25 cellular contexts compared by ENCODE assay signal in the genomic region with DNA sequence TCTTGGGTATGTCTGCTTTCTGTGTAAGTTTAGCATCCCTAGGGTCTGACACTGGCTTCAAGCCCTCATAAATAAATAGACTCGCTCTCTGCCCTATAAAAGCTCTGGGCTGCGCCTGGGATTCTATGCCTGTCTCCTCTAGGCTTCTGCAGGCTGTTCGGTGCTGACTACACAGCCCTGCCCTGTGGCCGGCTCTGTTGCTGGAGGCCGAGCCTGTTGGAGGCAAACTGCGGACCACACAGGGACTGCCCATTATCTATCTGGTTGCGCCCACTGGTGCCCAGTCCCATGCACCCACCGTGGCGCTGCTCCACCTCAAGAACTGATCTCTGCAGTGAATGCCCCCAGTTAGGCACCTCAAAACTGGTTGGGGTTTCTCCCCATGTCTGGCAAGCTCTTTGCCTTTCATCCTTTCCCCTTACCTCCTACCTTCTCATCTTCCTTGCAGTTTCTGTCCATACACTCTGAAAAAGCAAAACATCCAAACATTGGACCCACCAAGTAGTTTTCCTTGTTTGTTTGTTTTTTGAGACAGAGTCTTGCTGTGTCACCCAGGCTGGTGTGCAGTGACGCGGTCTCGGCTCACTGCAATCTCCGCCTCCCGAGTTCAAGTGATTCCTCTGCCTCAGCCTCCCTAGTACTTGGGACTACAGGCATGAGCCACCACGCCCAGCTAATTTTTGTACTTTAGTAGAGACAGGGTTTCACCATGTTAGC.
"Had no signal": no experiment of that assay in that cellular context is flagged by ENCODE, and none has a peak within 500 bp of the region (broad histone marks: within the 10 kb centered on the region; RNA-seq: fewer than 3 reads in every experiment).

No MANE protein-coding gene starts in this region.

- H3K27ac Mint-ChIP-seq: activated B cell treated with CpG ODN at 0.5 μM for 24 hours; activated CD4-positive, alpha-beta T cell treated with anti-CD3 and anti-CD28 coated beads for 36 hours; activated CD8-positive, alpha-beta T cell treated with anti-CD3 and anti-CD28 coated beads, Interleukin-2, amount 10 ng/mL, durations not matched to agents 7 days and 5 days; activated naive CD8-positive, alpha-beta T cell; activated T-cell treated with anti-CD3 and anti-CD28 coated beads, Interleukin-2, amount 50 U/mL, for 24 hours; dendritic cell treated with granulocyte-macrophage colony-stimulating factor and Interleukin-4, amounts not matched to agents 40 ng/mL and 50 ng/mL, for 4 days; stimulated activated effector memory CD8-positive, alpha-beta T cell treated with anti-CD3 and anti-CD28 coated beads, Interleukin-12 subunit alpha, Interleukin-12 subunit beta, amount 100 ng/mL, for 72 hours had no signal

- H3K36me3 Mint-ChIP-seq: activated naive CD8-positive, alpha-beta T cell had no signal

- H3K36me3 ChIP-seq: esophagus squamous epithelium, left ventricle myocardium inferior, ovary, prostate gland, stomach, thyroid gland had no signal

- H3K9me3 ChIP-seq: esophagus squamous epithelium, left ventricle myocardium inferior, mucosa of descending colon, ovary, prostate gland, stomach, thyroid gland had no signal

- H3K4me3 ChIP-seq: esophagus squamous epithelium, left ventricle myocardium inferior, lung, mucosa of descending colon, ovary, prostate gland, skin epidermis, stomach, thyroid gland had no signal

- H3K9me3 Mint-ChIP-seq: activated B cell treated with CpG ODN at 0.5 μM for 24 hours; activated T-cell treated with anti-CD3 and anti-CD28 coated beads, Interleukin-2, amount 50 U/mL, for 24 hours; central memory CD8-positive, alpha-beta T cell; dendritic cell treated with granulocyte-macrophage colony-stimulating factor and Interleukin-4, amounts not matched to agents 40 ng/mL and 50 ng/mL, for 4 days; stimulated activated effector memory CD8-positive, alpha-beta T cell treated with anti-CD3 and anti-CD28 coated beads, Interleukin-12 subunit alpha, Interleukin-12 subunit beta, amount 100 ng/mL, for 72 hours had no signal

- ATAC-seq: activated CD4-positive, alpha-beta T cell treated with anti-CD3 and anti-CD28 coated beads for 36 hours; activated CD8-positive, alpha-beta T cell treated with anti-CD3 and anti-CD28 coated beads, Interleukin-2, amount 10 ng/mL, durations not matched to agents 7 days and 5 days; mucosa of descending colon; sciatic nerve; stimulated activated effector memory CD8-positive, alpha-beta T cell treated with anti-CD3 and anti-CD28 coated beads, Interleukin-12 subunit alpha, Interleukin-12 subunit beta, amount 100 ng/mL, for 72 hours had no signal

- H3K4me1 Mint-ChIP-seq: activated B cell treated with CpG ODN at 0.5 μM for 24 hours; activated CD4-positive, alpha-beta T cell treated with anti-CD3 and anti-CD28 coated beads for 36 hours; central memory CD8-positive, alpha-beta T cell; stimulated activated effector memory CD8-positive, alpha-beta T cell treated with anti-CD3 and anti-CD28 coated beads, Interleukin-12 subunit alpha, Interleukin-12 subunit beta, amount 100 ng/mL, for 72 hours had no signal

- H3K4me3 Mint-ChIP-seq: activated B cell treated with CpG ODN at 0.5 μM for 24 hours; activated CD4-positive, alpha-beta T cell treated with anti-CD3 and anti-CD28 coated beads for 36 hours; activated CD8-positive, alpha-beta T cell treated with anti-CD3 and anti-CD28 coated beads, Interleukin-2, amount 10 ng/mL, durations not matched to agents 7 days and 5 days; activated naive CD8-positive, alpha-beta T cell; activated T-cell treated with anti-CD3 and anti-CD28 coated beads, Interleukin-2, amount 50 U/mL, for 24 hours; central memory CD8-positive, alpha-beta T cell; dendritic cell treated with granulocyte-macrophage colony-stimulating factor and Interleukin-4, amounts not matched to agents 40 ng/mL and 50 ng/mL, for 4 days; nephron; stimulated activated effector memory CD8-positive, alpha-beta T cell treated with anti-CD3 and anti-CD28 coated beads, Interleukin-12 subunit alpha, Interleukin-12 subunit beta, amount 100 ng/mL, for 72 hours had no signal

- H3K27me3 ChIP-seq: ovary, thyroid gland had no signal

- DNase-seq: activated B cell treated with CpG ODN at 0.5 μM for 24 hours; activated CD4-positive, alpha-beta T cell treated with anti-CD3 and anti-CD28 coated beads for 36 hours; activated CD8-positive, alpha-beta T cell treated with anti-CD3 and anti-CD28 coated beads, Interleukin-2, amount 10 ng/mL, durations not matched to agents 7 days and 5 days; activated T-cell treated with anti-CD3 and anti-CD28 coated beads, Interleukin-2, amount 50 U/mL, for 24 hours; anterior cingulate cortex; effector CD4-positive, alpha-beta T cell; esophagus squamous epithelium; foreskin melanocyte; left ventricle myocardium inferior; mucosa of descending colon; ovary; stimulated activated CD4-positive, alpha-beta T cell treated with anti-CD3 and anti-CD28 coated beads, Interleukin-4, amount 100 ng/mL, for 24 hours; stomach; T-helper 2 cell; thyroid gland had no signal

- H3K4me1 ChIP-seq: left ventricle myocardium inferior, prostate gland had no signal

- H3K27ac ChIP-seq: epithelial cell of prostate, esophagus squamous epithelium, left ventricle myocardium inferior, ovary, prostate gland, skin epidermis, stomach, thyroid gland had no signal
